ENCODE assay signal across 1 cellular context in genomic region chr19:1467228-1467511, GRCh38.
TF ChIP-seq lines count a peak whose summit lies in the region.

No MANE protein-coding gene starts in this region.

TF ChIP-seq in HepG2, 621 proteins besides CTCF, POLR2A, EP300 and RAD21:
- TF ChIP-seq CBX2 (IDR thresholded peaks at IDR 0.05; ENCODE audit: low read depth, low read length) = no peak
- TF ChIP-seq CBX2 (CRISPR knock-in tag; IDR thresholded peaks at IDR 0.05; ENCODE audit: low read depth) = no peak
- TF ChIP-seq ZNF747 (CRISPR knock-in tag; IDR thresholded peaks at IDR 0.05; ENCODE audit: borderline replicate concordance) = no peak
- TF ChIP-seq, protein P1, sequence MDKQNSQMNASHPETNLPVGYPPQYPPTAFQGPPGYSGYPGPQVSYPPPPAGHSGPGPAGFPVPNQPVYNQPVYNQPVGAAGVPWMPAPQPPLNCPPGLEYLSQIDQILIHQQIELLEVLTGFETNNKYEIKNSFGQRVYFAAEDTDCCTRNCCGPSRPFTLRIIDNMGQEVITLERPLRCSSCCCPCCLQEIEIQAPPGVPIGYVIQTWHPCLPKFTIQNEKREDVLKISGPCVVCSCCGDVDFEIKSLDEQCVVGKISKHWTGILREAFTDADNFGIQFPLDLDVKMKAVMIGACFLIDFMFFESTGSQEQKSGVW (CRISPR knock-in tag; IDR thresholded peaks at IDR 0.05; ENCODE audit: borderline replicate concordance) = no peak
- TF ChIP-seq, protein P2, sequence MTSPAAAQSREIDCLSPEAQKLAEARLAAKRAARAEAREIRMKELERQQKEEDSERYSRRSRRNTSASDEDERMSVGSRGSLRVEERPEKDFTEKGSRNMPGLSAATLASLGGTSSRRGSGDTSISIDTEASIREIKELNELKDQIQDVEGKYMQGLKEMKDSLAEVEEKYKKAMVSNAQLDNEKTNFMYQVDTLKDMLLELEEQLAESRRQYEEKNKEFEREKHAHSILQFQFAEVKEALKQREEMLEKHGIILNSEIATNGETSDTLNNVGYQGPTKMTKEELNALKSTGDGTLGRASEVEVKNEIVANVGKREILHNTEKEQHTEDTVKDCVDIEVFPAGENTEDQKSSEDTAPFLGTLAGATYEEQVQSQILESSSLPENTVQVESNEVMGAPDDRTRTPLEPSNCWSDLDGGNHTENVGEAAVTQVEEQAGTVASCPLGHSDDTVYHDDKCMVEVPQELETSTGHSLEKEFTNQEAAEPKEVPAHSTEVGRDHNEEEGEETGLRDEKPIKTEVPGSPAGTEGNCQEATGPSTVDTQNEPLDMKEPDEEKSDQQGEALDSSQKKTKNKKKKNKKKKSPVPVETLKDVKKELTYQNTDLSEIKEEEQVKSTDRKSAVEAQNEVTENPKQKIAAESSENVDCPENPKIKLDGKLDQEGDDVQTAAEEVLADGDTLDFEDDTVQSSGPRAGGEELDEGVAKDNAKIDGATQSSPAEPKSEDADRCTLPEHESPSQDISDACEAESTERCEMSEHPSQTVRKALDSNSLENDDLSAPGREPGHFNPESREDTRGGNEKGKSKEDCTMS (CRISPR knock-in tag; conservative IDR thresholded peaks at IDR 0.05) = no peak
- peak; percentile 44; the same call in 1 of the 2 replicates for TF ChIP-seq HNRNPL (IDR thresholded peaks at IDR 0.05; ENCODE audit: low read depth, low read length)
- TF ChIP-seq ZNF780A (CRISPR knock-in tag; IDR thresholded peaks at IDR 0.05) = no peak
- TF ChIP-seq MAZ (IDR thresholded peaks at IDR 0.05; ENCODE audit: borderline replicate concordance, low read depth, low read length) = no peak
- TF ChIP-seq MAZ (CRISPR knock-in tag; IDR thresholded peaks at IDR 0.05; ENCODE audit: low read depth) = no peak
